In the genomic region with DNA sequence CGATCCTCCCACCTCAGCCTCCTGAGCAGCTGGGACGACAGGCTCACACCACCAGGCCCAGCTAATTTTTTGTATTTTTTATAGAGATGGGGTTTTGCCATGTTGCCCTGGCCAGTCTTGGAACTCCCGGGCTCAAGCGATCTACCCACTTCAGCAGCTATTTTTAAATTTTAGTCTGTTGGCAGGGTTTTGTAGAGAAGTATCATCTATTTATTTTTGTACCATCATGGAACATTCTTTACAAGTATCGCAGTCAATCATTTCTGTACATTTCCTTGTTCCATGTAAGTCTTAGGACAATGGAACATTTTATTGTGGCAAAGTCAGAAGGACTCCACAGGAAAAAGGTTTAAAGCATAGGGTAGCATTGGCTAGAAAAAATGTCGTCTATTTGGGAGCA, we compare ENCODE assay signal across 25 cellular contexts.
A peak's percentile ranks its signal among the peaks of the same experiment; 100 is the strongest.
DNase-seq lines count a peak whose midpoint lies in the region; ATAC-seq, FAIRE-seq and TF ChIP-seq lines count a peak whose summit lies in the region.
"Had no signal": no experiment of that assay in that cellular context is flagged by ENCODE, and none has a peak within 500 bp of the region (broad histone marks: within the 10 kb centered on the region; RNA-seq: fewer than 3 reads in every experiment).

No MANE protein-coding gene starts in this region.

- peak overlapping the region; percentile 41; the same call in 1 of the 2 replicates for H2AK5ac ChIP-seq in IMR-90 (ENCODE audit: low read depth, low read length)

- in situ Hi-C loops in IMR-90 (cut with MboI; ENCODE audit: low sequenced_read_pairs) (no loop called here), gastrocnemius medialis (cut with MboI; ENCODE audit: low sequenced_read_pairs in 4 of 4) (loop anchor here in 1 of 4 donors (10.0 kb wide), 1 partner anchor 49 kb away; no protein-coding TSS in a partner anchor)

- no peak overlapping the region for H3K9ac ChIP-seq in IMR-90 (ENCODE audit: low read depth, low read length)
- H3K9ac ChIP-seq: BLaER1 treated with 17β-estradiol and CSF1 and Interleukin-3, amounts not matched to agents 10 nM and 100 nM had no signal

- no peak overlapping the region for H4K5ac ChIP-seq in IMR-90 (ENCODE audit: low read depth, low read length)

- no peak overlapping the region for H3K14ac ChIP-seq in IMR-90 (replicated peaks; ENCODE audit: low read depth, low read length)

- no peaks in the 10 kb centered on the region for H3K27me3 ChIP-seq in IMR-90 (ENCODE audit: control insufficient read depth, insufficient read depth, low read length)
- no peaks in the 10 kb centered on the region for H3K27me3 ChIP-seq in gastroesophageal sphincter
- no peaks in the 10 kb centered on the region for H3K27me3 ChIP-seq in right atrium auricular region
- H3K27me3 ChIP-seq in gastrocnemius medialis = no peaks in the 10 kb centered on the region
- H3K27me3 ChIP-seq: BLaER1 treated with 17β-estradiol and CSF1 and Interleukin-3, amounts not matched to agents 10 nM and 100 nM had no signal

- no peak overlapping the region for H4K8ac ChIP-seq in IMR-90 (ENCODE audit: low read depth in 2 of 2, low read length in 2 of 2)

- dilution Hi-C loops in IMR-90 (cut with HindIII; ENCODE audit: low sequenced_read_pairs, unreplicated experiment) = no loop called here

- H2BK5ac ChIP-seq in IMR-90 (ENCODE audit: low read depth, low read length, poor library complexity, severe bottlenecking) = peak overlapping the region; percentile 5

- no peak overlapping the region for H2AFZ ChIP-seq in IMR-90 (replicated peaks; ENCODE audit: low read length, poor library complexity)

- H2BK20ac ChIP-seq in IMR-90 (ENCODE audit: low read depth, low read length) = peak overlapping the region; percentile 6; the same call in 1 of the 2 replicates

- TF ChIP-seq CTCF in IMR-90 (conservative IDR thresholded peaks at IDR 0.05; ENCODE audit: low read depth, low read length) = no peak
- no peak for TF ChIP-seq CTCF in gastroesophageal sphincter (IDR thresholded peaks at IDR 0.05)
- no peak for TF ChIP-seq CTCF in right atrium auricular region (IDR thresholded peaks at IDR 0.05)
- TF ChIP-seq CTCF in gastrocnemius medialis (IDR thresholded peaks at IDR 0.05 in 4 of 5, conservative IDR thresholded peaks at IDR 0.05 in 1 of 5) = no peak

- CTCF ChIA-PET in IMR-90 (lab: Yijun Ruan, JAX) = interaction anchor here (0.5 to 0.7 kb wide), 3 partner anchors 74 to 151 kb away, joined by 4 to 5 read pairs (median 5); no protein-coding TSS in a partner anchor
- CTCF ChIA-PET in activated CD4-positive, alpha-beta memory T cell treated with anti-CD3 and anti-CD28 coated beads, Interleukin-2, amount 10 ng/mL, durations not matched to agents 7 days and 5 days (lab: Charles Lee) = no interaction called here

- H3K4me1 Mint-ChIP-seq in activated CD4-positive, alpha-beta memory T cell treated with anti-CD3 and anti-CD28 coated beads, Interleukin-2, amount 10 ng/mL, durations not matched to agents 7 days and 5 days = no peaks in the 10 kb centered on the region

- peak overlapping the region; percentile 15; the same call in 1 of the 2 replicates for H4K91ac ChIP-seq in IMR-90 (ENCODE audit: insufficient read depth, low read depth, low read length)

- FAIRE-seq in GM12891 (lab: Jason Lieb, UNC) = no peak
- FAIRE-seq: A204.1, D721Med had no signal

- H3K9me3 ChIP-seq in IMR-90 (ENCODE audit: control insufficient read depth, insufficient read depth, low read length) (no peaks in the 10 kb centered on the region), gastroesophageal sphincter (no peaks in the 10 kb centered on the region), right atrium auricular region (no peaks in the 10 kb centered on the region), gastrocnemius medialis (no peaks in the 10 kb centered on the region)
- H3K9me3 ChIP-seq: BLaER1 treated with 17β-estradiol and CSF1 and Interleukin-3, amounts not matched to agents 10 nM and 100 nM had no signal

- DNase-seq in IMR-90 = no peak
- no peak for DNase-seq in right atrium auricular region (ENCODE audit: low spot score)
- DNase-seq in gastrocnemius medialis = no peak
- DNase-seq in activated CD4-positive, alpha-beta memory T cell treated with anti-CD3 and anti-CD28 coated beads, Interleukin-2, amount 10 ng/mL, durations not matched to agents 7 days and 5 days = no peak
- DNase-seq in GM12891 (ENCODE audit: insufficient read length, low spot score) = no peak
- DNase-seq: AML-193; CD4-positive, alpha-beta T cell; Karpas-422; NCI-H1092; NCI-H1417 treated with DMSO at 0.1 percent for 48 hours; NCI-H1694 treated with DMSO at 0.1 percent for 48 hours; NCI-H2081; NCI-H2227 treated with DMSO at 0.1 percent for 48 hours; NCI-H69; SIG-M5 had no signal

- POLR2A ChIA-PET in IMR-90 (lab: Charles Lee; ENCODE audit: unreplicated experiment) = no interaction called here
- POLR2A ChIA-PET in activated CD4-positive, alpha-beta memory T cell treated with anti-CD3 and anti-CD28 coated beads, Interleukin-2, amount 10 ng/mL, durations not matched to agents 7 days and 5 days (lab: Charles Lee) = no interaction called here

- H4K20me1 ChIP-seq in IMR-90 (ENCODE audit: insufficient read depth, low read length) = no peaks in the 10 kb centered on the region

- no peak overlapping the region for H3K4ac ChIP-seq in IMR-90 (ENCODE audit: low read depth, low read length)

- H3K4me1 ChIP-seq in IMR-90 (ENCODE audit: control insufficient read depth, insufficient read depth, low read length) (peaks cover 14% of the 10 kb centered on the region), gastroesophageal sphincter (peaks cover 0 to 6% (median 0%) of the 10 kb centered on the region in 3 donors), right atrium auricular region (peaks cover 0 to 9% of the 10 kb centered on the region in 2 donors), gastrocnemius medialis (peaks cover 6 to 15% of the 10 kb centered on the region in 2 donors)

- H3K56ac ChIP-seq in IMR-90 (ENCODE audit: extremely low read depth, insufficient read depth, low read length) = no peak overlapping the region

- H3K36me3 ChIP-seq in IMR-90 (ENCODE audit: control insufficient read depth, insufficient read depth, low read length) (peaks cover 22% of the 10 kb centered on the region), gastroesophageal sphincter (peaks cover 0 to 93% of the 10 kb centered on the region in 2 donors), right atrium auricular region (peaks cover 42% of the 10 kb centered on the region), gastrocnemius medialis (peaks cover 0 to 41% of the 10 kb centered on the region in 2 donors)

- H2BK120ac ChIP-seq in IMR-90 (ENCODE audit: low read depth, low read length) = no peak overlapping the region

- peaks cover 73% of the 10 kb centered on the region for H3K36me3 Mint-ChIP-seq in activated CD4-positive, alpha-beta memory T cell treated with anti-CD3 and anti-CD28 coated beads, Interleukin-2, amount 10 ng/mL, durations not matched to agents 7 days and 5 days (ENCODE audit: low read depth)

- no peak overlapping the region for H3K4me3 Mint-ChIP-seq in activated CD4-positive, alpha-beta memory T cell treated with anti-CD3 and anti-CD28 coated beads, Interleukin-2, amount 10 ng/mL, durations not matched to agents 7 days and 5 days
- H3K4me3 Mint-ChIP-seq: CD4-positive, alpha-beta T cell had no signal

- H3K27ac ChIP-seq in IMR-90 (ENCODE audit: insufficient read depth, low read length) = no peak overlapping the region
- peak overlapping the region; percentile 10 to 75 (median 52) for H3K27ac ChIP-seq in gastroesophageal sphincter
- H3K27ac ChIP-seq in right atrium auricular region = peak overlapping the region; percentile 19 to 51
- peak overlapping the region; percentile 84 to 92 (median 86) for H3K27ac ChIP-seq in gastrocnemius medialis
- H3K27ac ChIP-seq: BLaER1 treated with 17β-estradiol and CSF1 and Interleukin-3, amounts not matched to agents 10 nM and 100 nM; HL-60; RWPE1; SK-N-MC had no signal

- TF ChIP-seq EP300 in gastroesophageal sphincter (IDR thresholded peaks at IDR 0.05) = no peak

- peak overlapping the region; percentile 58; the same call in 1 of the 3 replicates for H2BK15ac ChIP-seq in IMR-90 (ENCODE audit: low read depth, low read length)

- TF ChIP-seq RAD21 in IMR-90 (IDR thresholded peaks at IDR 0.05; ENCODE audit: low read length) = no peak

- WGBS in IMR-90 (ENCODE audit: extremely low coverage in 2 of 2, insufficient read length in 1 of 2), 2 experiments = no CpG with 5 or more reads among the region's 6 CpGs
- 65 to 83% methylated on average over 2 to 4 of the region's 6 CpGs for WGBS in gastroesophageal sphincter (ENCODE audit: low coverage in 1 of 2), 2 donors

- ATAC-seq in IMR-90 (ENCODE audit: low read depth) (no peak), gastroesophageal sphincter (no peak), gastrocnemius medialis (peak in 1 of 2 donors; percentile 20), GM21786 (IDR thresholded peaks at IDR 0.05; ENCODE audit: unreplicated experiment) (no peak)
- ATAC-seq: HCT116, Panc1 had no signal

- intact Hi-C loops in IMR-90 (cut with micrococcal nuclease) (no loop called here), gastrocnemius medialis (cut with DNase I; ENCODE audit: low total_unique reads) (loop anchor here (5.0 kb wide), 2 partner anchors 158 to 218 kb away; partner anchors contain the start of gene SAP130)

- peaks cover 13% of the 10 kb centered on the region for H3K9me1 ChIP-seq in IMR-90 (ENCODE audit: insufficient read depth, low read length)

- no peak overlapping the region for H3K23ac ChIP-seq in IMR-90 (ENCODE audit: low read depth, low read length)

- H3K27ac Mint-ChIP-seq in activated CD4-positive, alpha-beta memory T cell treated with anti-CD3 and anti-CD28 coated beads, Interleukin-2, amount 10 ng/mL, durations not matched to agents 7 days and 5 days = no peak overlapping the region
- H3K27ac Mint-ChIP-seq: CD4-positive, alpha-beta T cell had no signal

- H3K27me3 Mint-ChIP-seq in activated CD4-positive, alpha-beta memory T cell treated with anti-CD3 and anti-CD28 coated beads, Interleukin-2, amount 10 ng/mL, durations not matched to agents 7 days and 5 days = no peaks in the 10 kb centered on the region
- H3K27me3 Mint-ChIP-seq: CD4-positive, alpha-beta T cell had no signal

- H3K18ac ChIP-seq in IMR-90 (ENCODE audit: low read depth, low read length) = no peak overlapping the region; the same call in 1 of the 2 replicates

- H3K9me3 Mint-ChIP-seq in activated CD4-positive, alpha-beta memory T cell treated with anti-CD3 and anti-CD28 coated beads, Interleukin-2, amount 10 ng/mL, durations not matched to agents 7 days and 5 days = no peaks in the 10 kb centered on the region
- H3K9me3 Mint-ChIP-seq: CD4-positive, alpha-beta T cell had no signal

- BruUV-seq in IMR-90 (replicated peaks; lab: Mats Ljungman, UMichigan) = no TSS peak

- H2AK9ac ChIP-seq in IMR-90 (replicated peaks; ENCODE audit: low read depth, low read length, poor library complexity) = no peak overlapping the region

- TF ChIP-seq POLR2A in IMR-90 (IDR thresholded peaks at IDR 0.05; ENCODE audit: low read depth, low read length) (no peak), gastroesophageal sphincter (IDR thresholded peaks at IDR 0.05) (no peak), gastrocnemius medialis (IDR thresholded peaks at IDR 0.05) (no peak), GM12891 (IDR thresholded peaks at IDR 0.05; ENCODE audit: low read depth, low read length) (no peak)

- H3K4me3 ChIP-seq in IMR-90 (ENCODE audit: insufficient read depth, low read depth, low read length) = no peak overlapping the region
- no peak overlapping the region for H3K4me3 ChIP-seq in gastroesophageal sphincter
- H3K4me3 ChIP-seq in right atrium auricular region = no peak overlapping the region
- no peak overlapping the region for H3K4me3 ChIP-seq in gastrocnemius medialis
- H3K4me3 ChIP-seq: BLaER1 treated with 17β-estradiol and CSF1 and Interleukin-3, amounts not matched to agents 10 nM and 100 nM; SK-N-MC had no signal

- peaks cover 3 to 20% of the 10 kb centered on the region in 2 experiments; a peak in 3 of 4 replicates for H3K79me1 ChIP-seq in IMR-90 (ENCODE audit: low read depth in 1 of 2, low read length in 2 of 2)

- no peak overlapping the region for H3K4me2 ChIP-seq in IMR-90 (ENCODE audit: low read depth, low read length)
- H3K4me2 ChIP-seq: BLaER1 treated with 17β-estradiol and CSF1 and Interleukin-3, amounts not matched to agents 10 nM and 100 nM had no signal
